In genomic region chr5:135245521-135246499, GRCh38 we compare ENCODE assay signal across 9 cellular contexts.
DNase-seq lines count a peak whose midpoint lies in the region; ATAC-seq and TF ChIP-seq lines count a peak whose summit lies in the region.
"Had no signal": no experiment of that assay in that cellular context is flagged by ENCODE, and none has a peak within 500 bp of the region (broad histone marks: within the 10 kb centered on the region; RNA-seq: fewer than 3 reads in every experiment).

No MANE protein-coding gene starts in this region.

- no peak overlapping the region for H3K4me3 ChIP-seq in RWPE2 (ENCODE audit: severe bottlenecking)
- no peak overlapping the region for H3K4me3 ChIP-seq in esophagus squamous epithelium

- no peaks in the 10 kb centered on the region for H3K27me3 ChIP-seq in RWPE2 (ENCODE audit: insufficient read depth, poor library complexity, severe bottlenecking)
- no peaks in the 10 kb centered on the region for H3K27me3 ChIP-seq in esophagus squamous epithelium

- WGBS in esophagus squamous epithelium, 2 donors: 18 to 25% methylated on average over 4 to 8 of the region's 8 CpGs

- no peak for TF ChIP-seq POLR2A in esophagus squamous epithelium (IDR thresholded peaks at IDR 0.05)

- DNase-seq in H4 (ENCODE audit: low spot score) (peak; percentile 52), RWPE2 (ENCODE audit: low spot score) (peak; percentile 85), esophagus squamous epithelium (lab: John Stamatoyannopoulos, UW) (no peak), sciatic nerve (ENCODE audit: low spot score) (peak; percentile 39)
- DNase-seq: NCI-H2171 had no signal

- H3K27ac ChIP-seq in RWPE2 (ENCODE audit: poor library complexity, severe bottlenecking) (peak overlapping the region; percentile 89), esophagus squamous epithelium (peak overlapping the region; percentile 86 to 90 (median 88))

- H3K36me3 ChIP-seq in RWPE2 (ENCODE audit: low read depth) (no peaks in the 10 kb centered on the region), esophagus squamous epithelium (no peaks in the 10 kb centered on the region)

- TF ChIP-seq CTCF in RWPE2 (IDR thresholded peaks at IDR 0.05; ENCODE audit: poor library complexity, severe bottlenecking): no peak
- TF ChIP-seq CTCF in esophagus squamous epithelium (IDR thresholded peaks at IDR 0.05): peak in 1 of 6 experiments; percentile 30

- ATAC-seq in RWPE2 (ENCODE audit: low read depth): peak; percentile 68
- ATAC-seq in sciatic nerve: no peak
- no peak for ATAC-seq in HG03280 (IDR thresholded peaks at IDR 0.05; ENCODE audit: unreplicated experiment)
- no peak for ATAC-seq in GM18502 (IDR thresholded peaks at IDR 0.05; ENCODE audit: poor library complexity, unreplicated experiment)
- no peak for ATAC-seq in GM21529 (IDR thresholded peaks at IDR 0.05; ENCODE audit: unreplicated experiment)
- no peak for ATAC-seq in GM21367 (IDR thresholded peaks at IDR 0.05; ENCODE audit: unreplicated experiment)

- no peaks in the 10 kb centered on the region for H3K9me3 ChIP-seq in RWPE2 (ENCODE audit: severe bottlenecking)
- no peaks in the 10 kb centered on the region for H3K9me3 ChIP-seq in esophagus squamous epithelium

- intact Hi-C loops in esophagus squamous epithelium (cut with DNase I) (no loop called here), sciatic nerve (cut with DNase I) (no loop called here)

- H3K4me1 ChIP-seq in RWPE2 (ENCODE audit: insufficient read depth, poor library complexity, severe bottlenecking) (peaks cover 51% of the 10 kb centered on the region), esophagus squamous epithelium (peaks cover 55 to 97% (median 80%) of the 10 kb centered on the region in 3 donors)
